In genomic region chr21:34722684-34723300, GRCh38 we compare ENCODE assay signal across 8 cellular contexts. TPM values are rescaled to one million over a fixed set of nuclear protein-coding genes. Genes with fewer than 3 reads are reported as not detected.
DNase-seq lines count a peak whose midpoint lies in the region; TF ChIP-seq lines count a peak whose summit lies in the region.

No MANE protein-coding gene starts in this region.

- no peaks in the 10 kb centered on the region for H3K9me2 ChIP-seq in PC-9 (ENCODE audit: insufficient read depth)

- H3F3A ChIP-seq in PC-9 (ENCODE audit: insufficient read depth, low read depth), result no peaks in the 10 kb centered on the region

- H3K9me3 Mint-ChIP-seq in progenitor cell of endocrine pancreas (ENCODE audit: low read depth), result no peaks in the 10 kb centered on the region

- intact Hi-C loops in PC-9 (cut with micrococcal nuclease; ENCODE audit: unreplicated experiment) (no loop called here), dorsolateral prefrontal cortex (cut with DNase I) (no loop called here)

- DNase-seq in PC-9 (no peak), dorsolateral prefrontal cortex (no peak), progenitor cell of endocrine pancreas (ENCODE audit: low spot score, unreplicated experiment) (peak; percentile 15), NCI-H2196 (lab: John Stamatoyannopoulos, UW; ENCODE audit: unreplicated experiment) (no peak), SKM-1 (lab: John Stamatoyannopoulos, UW; ENCODE audit: unreplicated experiment) (no peak), AG20443 (ENCODE audit: low spot score) (no peak), ACHN (no peak)

- no peak overlapping the region for H3K4me2 ChIP-seq in PC-9

- H3K36me3 Mint-ChIP-seq in progenitor cell of endocrine pancreas (ENCODE audit: insufficient read depth), result no peaks in the 10 kb centered on the region

- peak; percentile 81 for TF ChIP-seq CTCF in GM12874 (IDR thresholded peaks at IDR 0.05; ENCODE audit: insufficient read depth, low read depth, low read length)
- peak; percentile 64 for TF ChIP-seq CTCF in PC-9 (conservative IDR thresholded peaks at IDR 0.05)
- TF ChIP-seq CTCF in dorsolateral prefrontal cortex (IDR thresholded peaks at IDR 0.05 in 54 of 56, conservative IDR thresholded peaks at IDR 0.05 in 2 of 56; ENCODE audit: low read depth in 1 of 56, partially characterized antibody in 56 of 56), result peak in 30 of 56 donors; percentile 12 to 42 (median 26)
- peak; percentile 61 for TF ChIP-seq CTCF in progenitor cell of endocrine pancreas (IDR thresholded peaks at IDR 0.05; ENCODE audit: unreplicated experiment)

- H3K27ac ChIP-seq in PC-9 (no peak overlapping the region), dorsolateral prefrontal cortex (no peak overlapping the region)

- H3K4me3 Mint-ChIP-seq in progenitor cell of endocrine pancreas (ENCODE audit: low read depth), result no peak overlapping the region

- H3K4me3 ChIP-seq in PC-9, result no peak overlapping the region
- no peak overlapping the region for H3K4me3 ChIP-seq in dorsolateral prefrontal cortex

- no peak overlapping the region for H2AFZ ChIP-seq in PC-9

- in situ Hi-C loops in ACHN (cut with HindIII; ENCODE audit: low pct_ligation_motif_present, low pct_unique_long_range_greater_than_20kb, low sequenced_read_pairs), result no loop called here

- BruUV-seq in PC-9 (replicated peaks; lab: Mats Ljungman, UMichigan), result no TSS peak

- no peak overlapping the region for H3K27ac Mint-ChIP-seq in progenitor cell of endocrine pancreas

- no peaks in the 10 kb centered on the region for H3K36me3 ChIP-seq in PC-9 (ENCODE audit: low read depth)

- POLR2A ChIA-PET in PC-9 (lab: Charles Lee; ENCODE audit: unreplicated experiment), result no interaction called here

- H3K9me3 ChIP-seq in PC-9 (ENCODE audit: insufficient read depth, low read depth), result no peaks in the 10 kb centered on the region

- H3K27me3 ChIP-seq in PC-9 (ENCODE audit: insufficient read depth, low read depth) (no peaks in the 10 kb centered on the region), dorsolateral prefrontal cortex (peaks cover 0 to 28% (median 3%) of the 10 kb centered on the region in 45 donors)

- H3K4me1 ChIP-seq in PC-9 (replicated peaks; ENCODE audit: insufficient read depth), result no peaks in the 10 kb centered on the region

- no peaks in the 10 kb centered on the region for H3K4me1 Mint-ChIP-seq in progenitor cell of endocrine pancreas (ENCODE audit: low read depth)

- CTCF ChIA-PET in PC-9 (lab: Charles Lee), result no interaction called here

- peaks cover 5% of the 10 kb centered on the region for H3K27me3 Mint-ChIP-seq in progenitor cell of endocrine pancreas

- no peaks in the 10 kb centered on the region for H3K79me2 ChIP-seq in PC-9 (ENCODE audit: low read depth)

- no peaks in the 10 kb centered on the region for H4K20me1 ChIP-seq in PC-9 (ENCODE audit: insufficient read depth)

RNA-seq across cellular contexts. Expression of gene CLIC6, which starts 54.0 kb away (rescaled TPM):
- total RNA-seq in PC-9 (2021) (not detected in 2 replicates), dorsolateral prefrontal cortex (1 to 10 TPM in 2 of 120 experiments, under 1 TPM in 64, not detected in 54; 0.10 to 3.1 (median 0.29) TPM), progenitor cell of endocrine pancreas (14.1 and 16.3 TPM in 2 replicates)

Comparison
In these comparisons a context has a peak if more than half of its experiments do, and no peak if none do; other contexts are left out.
1. CTCF ChIP-seq: peak in every context shown above with its lines; median percentile 81 in GM12874; 64 in PC-9; 61 in progenitor cell of endocrine pancreas; 26 in dorsolateral prefrontal cortex.